In genomic region chr12:57603323-57603722, GRCh38 we compare ENCODE assay signal across 1 cellular context.
TF ChIP-seq lines count a peak whose summit lies in the region.

No MANE protein-coding gene starts in this region.

TF ChIP-seq in IMR-90, 13 proteins besides CTCF, POLR2A, EP300 and RAD21:
- no peak for TF ChIP-seq MXI1 (IDR thresholded peaks at IDR 0.05; ENCODE audit: borderline replicate concordance, low read depth, low read length)
- TF ChIP-seq MAZ (IDR thresholded peaks at IDR 0.05; ENCODE audit: borderline replicate concordance, low read depth, low read length) = no peak
- TF ChIP-seq ELK1 (IDR thresholded peaks at IDR 0.05; ENCODE audit: borderline replicate concordance, low read depth, low read length) = no peak
- no peak for TF ChIP-seq USF2 (IDR thresholded peaks at IDR 0.05; ENCODE audit: low read depth, low read length)
- TF ChIP-seq RFX5 (IDR thresholded peaks at IDR 0.05; ENCODE audit: low read depth, low read length) = no peak
- TF ChIP-seq BHLHE40 (IDR thresholded peaks at IDR 0.05; ENCODE audit: low read depth, low read length) = no peak
- TF ChIP-seq CEBPB (IDR thresholded peaks at IDR 0.05; ENCODE audit: low read depth, low read length) = no peak
- TF ChIP-seq SMC3 (IDR thresholded peaks at IDR 0.05; ENCODE audit: low read depth, low read length) = no peak
- no peak for TF ChIP-seq RCOR1 (IDR thresholded peaks at IDR 0.05; ENCODE audit: insufficient replicate concordance, low read length)
- no peak for TF ChIP-seq FOS (IDR thresholded peaks at IDR 0.05; ENCODE audit: low read depth, low read length)
- no peak for TF ChIP-seq NFE2L2 (IDR thresholded peaks at IDR 0.05; ENCODE audit: low read depth, low read length)
